ENCODE assay signal across 19 cellular contexts in genomic region chr20:1842281-1842680, GRCh38. TPM values are rescaled to one million over a fixed set of nuclear protein-coding genes. Genes with fewer than 3 reads are reported as not detected.
DNase-seq lines count a peak whose midpoint lies in the region; ATAC-seq and TF ChIP-seq lines count a peak whose summit lies in the region.
"Had no signal": no experiment of that assay in that cellular context is flagged by ENCODE, and none has a peak within 500 bp of the region (broad histone marks: within the 10 kb centered on the region; RNA-seq: fewer than 3 reads in every experiment).

No MANE protein-coding gene starts in this region.

- H3K4me3 ChIP-seq in stomach smooth muscle (ENCODE audit: low read length in 2 of 2) (peak overlapping the region in 1 of 2 donors; percentile 62), gastrocnemius medialis (no peak overlapping the region)
- H3K4me3 ChIP-seq: HAP-1, PC-9 had no signal

- peaks cover 6% of the 10 kb centered on the region in 2 donors for H3K9me3 Mint-ChIP-seq in activated T-cell treated with anti-CD3 and anti-CD28 coated beads, Interleukin-2, amount 50 U/mL, for 72 hours
- H3K9me3 Mint-ChIP-seq in activated T-helper 17 cell treated with anti-CD3 and anti-CD28 coated beads, Interleukin-2, amount 50 U/mL, for 72 hours = peaks cover 7% of the 10 kb centered on the region
- no peaks in the 10 kb centered on the region for H3K9me3 Mint-ChIP-seq in activated CD8-positive, alpha-beta memory T cell treated with anti-CD3 and anti-CD28 coated beads, Interleukin-2, amount 10 ng/mL, durations not matched to agents 7 days and 5 days (ENCODE audit: low read depth)

- peak; percentile 35 for DNase-seq in activated T-cell treated with anti-CD3 and anti-CD28 coated beads, Interleukin-2, amount 50 U/mL, for 72 hours
- DNase-seq in activated T-cell treated with anti-CD3 and anti-CD28 coated beads for 4 hours = no peak
- DNase-seq in dedifferentiated amniotic fluid mesenchymal stem cell (ENCODE audit: extremely low spot score) = no peak
- no peak for DNase-seq in gastrocnemius medialis
- DNase-seq in activated CD8-positive, alpha-beta memory T cell treated with anti-CD3 and anti-CD28 coated beads, Interleukin-2, amount 10 ng/mL, durations not matched to agents 7 days and 5 days = no peak
- DNase-seq: BE2C; Calu3; CD4-positive, alpha-beta memory T cell; MM.1S; NCI-H1092 treated with DMSO at 0.1 percent for 48 hours; NCI-H146; NCI-H2029 treated with DMSO at 0.1 percent for 48 hours; NCI-H2171; NCI-H526; PC-9 had no signal

- H3K4me1 ChIP-seq in stomach smooth muscle (ENCODE audit: control insufficient read depth, insufficient read depth, low read length) = peaks cover 51% of the 10 kb centered on the region
- peaks cover 0 to 5% of the 10 kb centered on the region in 2 donors for H3K4me1 ChIP-seq in gastrocnemius medialis
- H3K4me1 ChIP-seq: BE2C, HAP-1 had no signal

- no peak overlapping the region for H3K4me3 Mint-ChIP-seq in activated T-cell treated with anti-CD3 and anti-CD28 coated beads, Interleukin-2, amount 50 U/mL, for 72 hours
- H3K4me3 Mint-ChIP-seq in activated T-helper 17 cell treated with anti-CD3 and anti-CD28 coated beads, Interleukin-2, amount 50 U/mL, for 72 hours = no peak overlapping the region
- no peak overlapping the region for H3K4me3 Mint-ChIP-seq in activated CD8-positive, alpha-beta memory T cell treated with anti-CD3 and anti-CD28 coated beads, Interleukin-2, amount 10 ng/mL, durations not matched to agents 7 days and 5 days

- H3K27me3 Mint-ChIP-seq in activated T-cell treated with anti-CD3 and anti-CD28 coated beads, Interleukin-2, amount 50 U/mL, for 72 hours (ENCODE audit: low read depth) = peaks cover 8% of the 10 kb centered on the region
- peaks cover 21% of the 10 kb centered on the region for H3K27me3 Mint-ChIP-seq in activated T-helper 17 cell treated with anti-CD3 and anti-CD28 coated beads, Interleukin-2, amount 50 U/mL, for 72 hours
- peaks cover 8% of the 10 kb centered on the region for H3K27me3 Mint-ChIP-seq in activated CD8-positive, alpha-beta memory T cell treated with anti-CD3 and anti-CD28 coated beads, Interleukin-2, amount 10 ng/mL, durations not matched to agents 7 days and 5 days

- in situ Hi-C loops in gastrocnemius medialis (cut with MboI; ENCODE audit: low sequenced_read_pairs in 4 of 4) = no loop called here

- ATAC-seq in activated T-cell treated with anti-CD3 and anti-CD28 coated beads, Interleukin-2, amount 50 U/mL, for 72 hours (replicated peaks in 1 of 2) = peak; percentile 42
- peak; percentile 43 for ATAC-seq in activated T-helper 17 cell treated with anti-CD3 and anti-CD28 coated beads, Interleukin-2, amount 50 U/mL, for 72 hours (replicated peaks)
- ATAC-seq in gastrocnemius medialis = no peak
- ATAC-seq in activated CD8-positive, alpha-beta memory T cell treated with anti-CD3 and anti-CD28 coated beads, Interleukin-2, amount 10 ng/mL, durations not matched to agents 7 days and 5 days = no peak

- no peak overlapping the region for H3K9ac ChIP-seq in stomach smooth muscle (ENCODE audit: low read length in 2 of 2)

- TF ChIP-seq CTCF in gastrocnemius medialis (IDR thresholded peaks at IDR 0.05 in 4 of 5, conservative IDR thresholded peaks at IDR 0.05 in 1 of 5) = no peak

- no peaks in the 10 kb centered on the region for H3K27me3 ChIP-seq in layer of hippocampus (ENCODE audit: control insufficient read depth, insufficient read depth, low read length)
- H3K27me3 ChIP-seq in stomach smooth muscle (ENCODE audit: control insufficient read depth in 1 of 2, insufficient read depth in 2 of 2, low read length in 2 of 2) = no peaks in the 10 kb centered on the region
- peaks cover 0 to 6% (median 0%) of the 10 kb centered on the region in 3 donors for H3K27me3 ChIP-seq in gastrocnemius medialis
- H3K27me3 ChIP-seq: BE2C had no signal

- H3K4me1 Mint-ChIP-seq in activated T-cell treated with anti-CD3 and anti-CD28 coated beads, Interleukin-2, amount 50 U/mL, for 72 hours (ENCODE audit: low read depth) = peaks cover 29% of the 10 kb centered on the region
- H3K4me1 Mint-ChIP-seq in activated T-helper 17 cell treated with anti-CD3 and anti-CD28 coated beads, Interleukin-2, amount 50 U/mL, for 72 hours = no peaks in the 10 kb centered on the region
- no peaks in the 10 kb centered on the region for H3K4me1 Mint-ChIP-seq in activated CD8-positive, alpha-beta memory T cell treated with anti-CD3 and anti-CD28 coated beads, Interleukin-2, amount 10 ng/mL, durations not matched to agents 7 days and 5 days
- H3K4me1 Mint-ChIP-seq: CD4-positive, alpha-beta memory T cell had no signal

- H3K27ac ChIP-seq in layer of hippocampus (ENCODE audit: low read depth, low read length) (peak overlapping the region; percentile 70), stomach smooth muscle (ENCODE audit: low read length) (peak overlapping the region; percentile 94), gastrocnemius medialis (no peak overlapping the region)
- H3K27ac ChIP-seq: PC-9 had no signal

- H3K36me3 ChIP-seq in stomach smooth muscle (ENCODE audit: control insufficient read depth in 2 of 2, insufficient read depth in 2 of 2, low read length in 2 of 2) (no peaks in the 10 kb centered on the region), gastrocnemius medialis (no peaks in the 10 kb centered on the region)
- H3K36me3 ChIP-seq: BE2C, HAP-1 had no signal

- TF ChIP-seq POLR2A in gastrocnemius medialis (IDR thresholded peaks at IDR 0.05) = no peak

- CTCF ChIA-PET in activated CD8-positive, alpha-beta memory T cell treated with anti-CD3 and anti-CD28 coated beads, Interleukin-2, amount 10 ng/mL, durations not matched to agents 7 days and 5 days (lab: Charles Lee) = no interaction called here

- H3K27ac Mint-ChIP-seq in activated T-cell treated with anti-CD3 and anti-CD28 coated beads, Interleukin-2, amount 50 U/mL, for 72 hours = no peak overlapping the region
- peak overlapping the region; percentile 3 for H3K27ac Mint-ChIP-seq in activated T-helper 17 cell treated with anti-CD3 and anti-CD28 coated beads, Interleukin-2, amount 50 U/mL, for 72 hours
- H3K27ac Mint-ChIP-seq in activated CD8-positive, alpha-beta memory T cell treated with anti-CD3 and anti-CD28 coated beads, Interleukin-2, amount 10 ng/mL, durations not matched to agents 7 days and 5 days = no peak overlapping the region

- peaks cover 5 to 6% of the 10 kb centered on the region in 2 donors for H3K36me3 Mint-ChIP-seq in activated T-cell treated with anti-CD3 and anti-CD28 coated beads, Interleukin-2, amount 50 U/mL, for 72 hours (ENCODE audit: insufficient read depth in 2 of 2)
- H3K36me3 Mint-ChIP-seq in activated T-helper 17 cell treated with anti-CD3 and anti-CD28 coated beads, Interleukin-2, amount 50 U/mL, for 72 hours (ENCODE audit: low read depth) = no peaks in the 10 kb centered on the region
- H3K36me3 Mint-ChIP-seq in activated CD8-positive, alpha-beta memory T cell treated with anti-CD3 and anti-CD28 coated beads, Interleukin-2, amount 10 ng/mL, durations not matched to agents 7 days and 5 days = no peaks in the 10 kb centered on the region
- H3K36me3 Mint-ChIP-seq: CD4-positive, alpha-beta memory T cell had no signal

- intact Hi-C loops in gastrocnemius medialis (cut with DNase I; ENCODE audit: low total_unique reads) = no loop called here

- H3K9me3 ChIP-seq in stomach smooth muscle (ENCODE audit: control insufficient read depth in 2 of 2, low read length in 2 of 2) (no peaks in the 10 kb centered on the region), gastrocnemius medialis (no peaks in the 10 kb centered on the region)
- H3K9me3 ChIP-seq: BE2C had no signal

RNA-seq across cellular contexts. Expression of gene SIRPA, which starts 52.9 kb away (rescaled TPM):
- under 1 TPM; 0.05 to 0.22 TPM for total RNA-seq in activated T-cell treated with anti-CD3 and anti-CD28 coated beads, Interleukin-2, amount 50 U/mL, for 72 hours
- total RNA-seq in activated T-helper 17 cell treated with anti-CD3 and anti-CD28 coated beads, Interleukin-2, amount 50 U/mL, for 72 hours = under 1 TPM in 1 of 2 donors, not detected in 1; 0.05 TPM
- total RNA-seq in gastrocnemius medialis = 10 to 100 TPM; 14.6 to 62.0 (median 20.6) TPM
- total RNA-seq in activated CD8-positive, alpha-beta memory T cell treated with anti-CD3 and anti-CD28 coated beads, Interleukin-2, amount 10 ng/mL, durations not matched to agents 7 days and 5 days = not detected

Comparison
In these comparisons a context has a peak if more than half of its experiments do, and no peak if none do; other contexts are left out.
1. DNase-seq: peak in activated T-cell treated with anti-CD3 and anti-CD28 coated beads, Interleukin-2, amount 50 U/mL, for 72 hours (2 of 2); none in activated T-cell treated with anti-CD3 and anti-CD28 coated beads for 4 hours (single experiment), dedifferentiated amniotic fluid mesenchymal stem cell (single experiment), gastrocnemius medialis (0 of 2) and activated CD8-positive, alpha-beta memory T cell treated with anti-CD3 and anti-CD28 coated beads, Interleukin-2, amount 10 ng/mL, durations not matched to agents 7 days and 5 days (single experiment).
2. ATAC-seq: peak in activated T-cell treated with anti-CD3 and anti-CD28 coated beads, Interleukin-2, amount 50 U/mL, for 72 hours (2 of 2) and activated T-helper 17 cell treated with anti-CD3 and anti-CD28 coated beads, Interleukin-2, amount 50 U/mL, for 72 hours (single experiment); none in gastrocnemius medialis (0 of 2) and activated CD8-positive, alpha-beta memory T cell treated with anti-CD3 and anti-CD28 coated beads, Interleukin-2, amount 10 ng/mL, durations not matched to agents 7 days and 5 days (single experiment).
3. H3K27ac ChIP-seq: peak in layer of hippocampus (single experiment) and stomach smooth muscle (single experiment); none in gastrocnemius medialis (0 of 4).
4. RNA of gene SIRPA, which starts 52.9 kb away (total RNA-seq): 14.6 to 62.0 TPM in gastrocnemius medialis; 0.05 to 0.22 TPM in activated T-cell treated with anti-CD3 and anti-CD28 coated beads, Interleukin-2, amount 50 U/mL, for 72 hours, 0.05 TPM in activated T-helper 17 cell treated with anti-CD3 and anti-CD28 coated beads, Interleukin-2, amount 50 U/mL, for 72 hours and not detected in activated CD8-positive, alpha-beta memory T cell treated with anti-CD3 and anti-CD28 coated beads, Interleukin-2, amount 10 ng/mL, durations not matched to agents 7 days and 5 days; every median in the first group is over 10 times any median in the second.